In genomic region chr18:56987236-56987635, GRCh38 we compare ENCODE assay signal across 16 cellular contexts.
"Had no signal": no experiment of that assay in that cellular context is flagged by ENCODE, and none has a peak within 500 bp of the region (broad histone marks: within the 10 kb centered on the region; RNA-seq: fewer than 3 reads in every experiment).

No MANE protein-coding gene starts in this region.

- H3K4me3 Mint-ChIP-seq: memory B cell; nephron; stimulated activated effector memory CD8-positive, alpha-beta T cell treated with anti-CD3 and anti-CD28 coated beads, Interleukin-12 subunit alpha, Interleukin-12 subunit beta, amount 100 ng/mL, for 72 hours had no signal

- H3K4me1 Mint-ChIP-seq: stimulated activated effector memory CD8-positive, alpha-beta T cell treated with anti-CD3 and anti-CD28 coated beads, Interleukin-12 subunit alpha, Interleukin-12 subunit beta, amount 100 ng/mL, for 72 hours had no signal

- DNase-seq: activated T-cell treated with anti-CD3 and anti-CD28 coated beads, Interleukin-2, amount 50 U/mL, for 1 hour; aorta; caudate nucleus; effector memory CD4-positive, alpha-beta T cell; hypothalamus; occipital lobe; stimulated activated CD4-positive, alpha-beta T cell treated with anti-CD3 and anti-CD28 coated beads, Interleukin-2, amount 100 ng/mL, for 24 hours; trophoblast cell; uterus had no signal

- H3K4me3 ChIP-seq: uterus had no signal

- H3K36me3 ChIP-seq: uterus had no signal

- H3K27ac Mint-ChIP-seq: activated naive CD4-positive, alpha-beta T cell treated with anti-CD3 and anti-CD28 coated beads, Interleukin-2, amount 50 U/mL, for 72 hours; memory B cell; nephron; stimulated activated effector memory CD8-positive, alpha-beta T cell treated with anti-CD3 and anti-CD28 coated beads, Interleukin-12 subunit alpha, Interleukin-12 subunit beta, amount 100 ng/mL, for 72 hours had no signal

- H3K27me3 ChIP-seq: uterus had no signal

- H3K27ac ChIP-seq: uterus had no signal

- H3K4me1 ChIP-seq: uterus had no signal

- H3K27me3 Mint-ChIP-seq: brain, memory B cell had no signal

- ATAC-seq: activated naive CD4-positive, alpha-beta T cell treated with anti-CD3 and anti-CD28 coated beads, Interleukin-2, amount 50 U/mL, for 72 hours; esophagus mucosa; sciatic nerve; stimulated activated effector memory CD8-positive, alpha-beta T cell treated with anti-CD3 and anti-CD28 coated beads, Interleukin-12 subunit alpha, Interleukin-12 subunit beta, amount 100 ng/mL, for 72 hours had no signal

- H3K9me3 Mint-ChIP-seq: activated naive CD4-positive, alpha-beta T cell treated with anti-CD3 and anti-CD28 coated beads, Interleukin-2, amount 50 U/mL, for 72 hours; brain; nephron had no signal

- H3K9me3 ChIP-seq: uterus had no signal
